Comparison of ENCODE assay signal across 1 cellular context in genomic region chr17:70288540-70289290, GRCh38.
TF ChIP-seq lines count a peak whose summit lies in the region.

No MANE protein-coding gene starts in this region.

TF ChIP-seq in GM23338, 12 proteins besides CTCF, POLR2A, EP300 and RAD21 (continued from another document):
- TF ChIP-seq, protein P1, sequence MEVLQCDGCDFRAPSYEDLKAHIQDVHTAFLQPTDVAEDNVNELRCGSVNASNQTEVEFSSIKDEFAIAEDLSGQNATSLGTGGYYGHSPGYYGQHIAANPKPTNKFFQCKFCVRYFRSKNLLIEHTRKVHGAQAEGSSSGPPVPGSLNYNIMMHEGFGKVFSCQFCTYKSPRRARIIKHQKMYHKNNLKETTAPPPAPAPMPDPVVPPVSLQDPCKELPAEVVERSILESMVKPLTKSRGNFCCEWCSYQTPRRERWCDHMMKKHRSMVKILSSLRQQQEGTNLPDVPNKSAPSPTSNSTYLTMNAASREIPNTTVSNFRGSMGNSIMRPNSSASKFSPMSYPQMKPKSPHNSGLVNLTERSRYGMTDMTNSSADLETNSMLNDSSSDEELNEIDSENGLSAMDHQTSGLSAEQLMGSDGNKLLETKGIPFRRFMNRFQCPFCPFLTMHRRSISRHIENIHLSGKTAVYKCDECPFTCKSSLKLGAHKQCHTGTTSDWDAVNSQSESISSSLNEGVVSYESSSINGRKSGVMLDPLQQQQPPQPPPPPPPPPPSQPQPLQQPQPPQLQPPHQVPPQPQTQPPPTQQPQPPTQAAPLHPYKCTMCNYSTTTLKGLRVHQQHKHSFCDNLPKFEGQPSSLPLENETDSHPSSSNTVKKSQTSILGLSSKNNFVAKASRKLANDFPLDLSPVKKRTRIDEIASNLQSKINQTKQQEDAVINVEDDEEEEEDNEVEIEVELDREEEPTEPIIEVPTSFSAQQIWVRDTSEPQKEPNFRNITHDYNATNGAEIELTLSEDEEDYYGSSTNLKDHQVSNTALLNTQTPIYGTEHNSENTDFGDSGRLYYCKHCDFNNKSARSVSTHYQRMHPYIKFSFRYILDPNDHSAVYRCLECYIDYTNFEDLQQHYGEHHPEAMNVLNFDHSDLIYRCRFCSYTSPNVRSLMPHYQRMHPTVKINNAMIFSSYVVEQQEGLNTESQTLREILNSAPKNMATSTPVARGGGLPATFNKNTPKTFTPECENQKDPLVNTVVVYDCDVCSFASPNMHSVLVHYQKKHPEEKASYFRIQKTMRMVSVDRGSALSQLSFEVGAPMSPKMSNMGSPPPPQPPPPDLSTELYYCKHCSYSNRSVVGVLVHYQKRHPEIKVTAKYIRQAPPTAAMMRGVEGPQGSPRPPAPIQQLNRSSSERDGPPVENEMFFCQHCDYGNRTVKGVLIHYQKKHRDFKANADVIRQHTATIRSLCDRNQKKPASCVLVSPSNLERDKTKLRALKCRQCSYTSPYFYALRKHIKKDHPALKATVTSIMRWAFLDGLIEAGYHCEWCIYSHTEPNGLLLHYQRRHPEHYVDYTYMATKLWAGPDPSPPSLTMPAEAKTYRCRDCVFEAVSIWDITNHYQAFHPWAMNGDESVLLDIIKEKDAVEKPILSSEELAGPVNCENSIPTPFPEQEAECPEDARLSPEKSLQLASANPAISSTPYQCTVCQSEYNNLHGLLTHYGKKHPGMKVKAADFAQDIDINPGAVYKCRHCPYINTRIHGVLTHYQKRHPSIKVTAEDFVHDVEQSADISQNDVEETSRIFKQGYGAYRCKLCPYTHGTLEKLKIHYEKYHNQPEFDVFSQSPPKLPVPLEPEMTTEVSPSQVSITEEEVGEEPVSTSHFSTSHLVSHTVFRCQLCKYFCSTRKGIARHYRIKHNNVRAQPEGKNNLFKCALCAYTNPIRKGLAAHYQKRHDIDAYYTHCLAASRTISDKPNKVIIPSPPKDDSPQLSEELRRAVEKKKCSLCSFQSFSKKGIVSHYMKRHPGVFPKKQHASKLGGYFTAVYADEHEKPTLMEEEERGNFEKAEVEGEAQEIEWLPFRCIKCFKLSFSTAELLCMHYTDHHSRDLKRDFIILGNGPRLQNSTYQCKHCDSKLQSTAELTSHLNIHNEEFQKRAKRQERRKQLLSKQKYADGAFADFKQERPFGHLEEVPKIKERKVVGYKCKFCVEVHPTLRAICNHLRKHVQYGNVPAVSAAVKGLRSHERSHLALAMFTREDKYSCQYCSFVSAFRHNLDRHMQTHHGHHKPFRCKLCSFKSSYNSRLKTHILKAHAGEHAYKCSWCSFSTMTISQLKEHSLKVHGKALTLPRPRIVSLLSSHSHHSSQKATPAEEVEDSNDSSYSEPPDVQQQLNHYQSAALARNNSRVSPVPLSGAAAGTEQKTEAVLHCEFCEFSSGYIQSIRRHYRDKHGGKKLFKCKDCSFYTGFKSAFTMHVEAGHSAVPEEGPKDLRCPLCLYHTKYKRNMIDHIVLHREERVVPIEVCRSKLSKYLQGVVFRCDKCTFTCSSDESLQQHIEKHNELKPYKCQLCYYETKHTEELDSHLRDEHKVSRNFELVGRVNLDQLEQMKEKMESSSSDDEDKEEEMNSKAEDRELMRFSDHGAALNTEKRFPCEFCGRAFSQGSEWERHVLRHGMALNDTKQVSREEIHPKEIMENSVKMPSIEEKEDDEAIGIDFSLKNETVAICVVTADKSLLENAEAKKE (CRISPR knock-in tag; IDR thresholded peaks at IDR 0.05), result no peak
- TF ChIP-seq EZH2 (IDR thresholded peaks at IDR 0.05; ENCODE audit: low read depth, unreplicated experiment), result no peak
- no peak for TF ChIP-seq JUNB (IDR thresholded peaks at IDR 0.05; ENCODE audit: unreplicated experiment)
- TF ChIP-seq EZH2phosphoT487 (IDR thresholded peaks at IDR 0.05; ENCODE audit: unreplicated experiment), result no peak
